Comparison of ENCODE assay signal across 13 cellular contexts in genomic region chr11:125170406-125171031, GRCh38. TPM values are rescaled to one million over a fixed set of nuclear protein-coding genes. Genes with fewer than 3 reads are reported as not detected.
DNase-seq lines count a peak whose midpoint lies in the region; ATAC-seq, FAIRE-seq and TF ChIP-seq lines count a peak whose summit lies in the region.
"Had no signal": no experiment of that assay in that cellular context is flagged by ENCODE, and none has a peak within 500 bp of the region (broad histone marks: within the 10 kb centered on the region; RNA-seq: fewer than 3 reads in every experiment).

No MANE protein-coding gene starts in this region.

- H3K36me3 ChIP-seq in MG63 = peaks cover 19% of the 10 kb centered on the region
- H3K36me3 ChIP-seq in H1 (ENCODE audit: control insufficient read depth in 2 of 4, insufficient read depth in 4 of 4, low read length in 3 of 4) = no peaks in the 10 kb centered on the region
- H3K36me3 ChIP-seq in left lung = no peaks in the 10 kb centered on the region
- no peaks in the 10 kb centered on the region for H3K36me3 ChIP-seq in stomach

- H4K91ac ChIP-seq in H1 (replicated peaks; ENCODE audit: insufficient read length, low read length) = no peak overlapping the region

- CTCF ChIA-PET in H1 (lab: Charles Lee; ENCODE audit: partially characterized antibody) = interaction anchor here (0.7 to 13.4 kb wide), 13 partner anchors 9 to 253 kb away, joined by 3 to 123 read pairs (median 4); no protein-coding TSS in a partner anchor

- H3K4ac ChIP-seq in H1 (replicated peaks; ENCODE audit: insufficient read length, low read depth, low read length) = no peak overlapping the region

- H3K79me2 ChIP-seq in H1 (ENCODE audit: control insufficient read depth in 1 of 2, insufficient read depth in 2 of 2, low read length in 2 of 2) = no peaks in the 10 kb centered on the region

- no peaks in the 10 kb centered on the region for H3K79me1 ChIP-seq in H1 (ENCODE audit: low read depth, low read length)

- no peak overlapping the region for H4K5ac ChIP-seq in H1 (ENCODE audit: insufficient read length, low read depth, low read length)

- TF ChIP-seq CTCF in H1 (IDR thresholded peaks at IDR 0.05; ENCODE audit: control extremely low read depth in 1 of 3, insufficient read depth in 1 of 3, low read depth in 1 of 3, low read length in 3 of 3) = no peak
- TF ChIP-seq CTCF in left lung (IDR thresholded peaks at IDR 0.05) = no peak
- no peak for TF ChIP-seq CTCF in stomach (IDR thresholded peaks at IDR 0.05)

- intact Hi-C loops in left lung (cut with DNase I) = no loop called here
- intact Hi-C loops in stomach (cut with DNase I; ENCODE audit: low total_unique reads) = no loop called here

- H3K9me3 ChIP-seq in MG63 (no peaks in the 10 kb centered on the region), H1 (ENCODE audit: insufficient read depth in 2 of 2, low read depth in 1 of 2, low read length in 1 of 2) (no peaks in the 10 kb centered on the region), left lung (no peaks in the 10 kb centered on the region), stomach (no peaks in the 10 kb centered on the region)

- DNase-seq in MG63 (peak; percentile 67), H1 (ENCODE audit: low read depth in 1 of 2, low spot score in 2 of 2) (no peak), left lung (no peak), stomach (no peak), GDM1 (lab: John Stamatoyannopoulos, UW) (no peak)
- no peak for DNase-seq in stimulated activated CD4-positive, alpha-beta T cell treated with anti-CD3 and anti-CD28 coated beads, Interleukin-4, amount 100 ng/mL, for 4 hours
- DNase-seq: cerebellar nuclear complex, COR-L47, NCI-H1694 had no signal

- ATAC-seq in left lung (peak; percentile 8), GM21381 (IDR thresholded peaks at IDR 0.05; ENCODE audit: unreplicated experiment) (no peak), HG03097 (IDR thresholded peaks at IDR 0.05; ENCODE audit: low FRiP score, unreplicated experiment) (no peak)

- WGBS in H1 (ENCODE audit: extremely low coverage in 1 of 2, insufficient coverage in 1 of 2, insufficient read length in 1 of 2, insufficient replicate concordance in 2 of 2, low coverage in 1 of 2, low lambda C conversion rate in 2 of 2, missing lambda C conversion rate in 1 of 2), 2 experiments = 23% methylated on average over 10 of the region's 13 CpGs; no CpG with 5 or more reads in 1 of the 2 experiments
- 22 to 44% (median 31%) methylated on average over 13 of the region's 13 CpGs for WGBS in stomach, 5 donors

- no peak overlapping the region for H2BK120ac ChIP-seq in H1 (replicated peaks; ENCODE audit: low read depth, low read length)

- H3K4me1 ChIP-seq in H1 (replicated peaks in 1 of 4; ENCODE audit: control insufficient read depth in 3 of 4, insufficient read depth in 4 of 4, low read length in 3 of 4) = peaks cover 19 to 50% (median 32%) of the 10 kb centered on the region in 4 experiments
- H3K4me1 ChIP-seq in left lung = peaks cover 0 to 13% of the 10 kb centered on the region in 2 donors
- H3K4me1 ChIP-seq in stomach = peaks cover 39 to 59% (median 55%) of the 10 kb centered on the region in 4 donors

- H3K56ac ChIP-seq in H1 (replicated peaks; ENCODE audit: insufficient read length, low read depth, low read length) = no peak overlapping the region

- peak overlapping the region; percentile 33; the same call in 1 of the 2 replicates for H2BK15ac ChIP-seq in H1 (ENCODE audit: low read length)

- H3K9ac ChIP-seq in H1 (replicated peaks in 1 of 4; ENCODE audit: extremely low read depth in 1 of 4, low read depth in 3 of 4, low read length in 3 of 4) = no peak overlapping the region

- peaks cover 14% of the 10 kb centered on the region for H3K23me2 ChIP-seq in H1 (ENCODE audit: low read depth, low read length)

- TF ChIP-seq POLR2A in H1 (IDR thresholded peaks at IDR 0.05; ENCODE audit: control extremely low read depth in 1 of 2, low read depth in 2 of 2, low read length in 2 of 2) = no peak
- TF ChIP-seq POLR2A in stomach (IDR thresholded peaks at IDR 0.05) = no peak

- H3K27me3 ChIP-seq in MG63 (no peaks in the 10 kb centered on the region), H1 (replicated peaks in 1 of 4; ENCODE audit: control insufficient read depth in 3 of 4, extremely low read depth in 1 of 4, insufficient read depth in 3 of 4, low read length in 3 of 4) (peaks cover 14 to 44% (median 38%) of the 10 kb centered on the region in 4 experiments), left lung (peaks cover 27 to 76% of the 10 kb centered on the region in 2 donors), stomach (peaks cover 0 to 24% (median 18%) of the 10 kb centered on the region in 3 donors)

- peak overlapping the region; percentile 4; the same call in 1 of the 2 replicates for H2AFZ ChIP-seq in H1 (ENCODE audit: low read length)

- H2BK20ac ChIP-seq in H1 (ENCODE audit: low read length) = no peak overlapping the region

- POLR2A ChIA-PET in H1 (lab: Charles Lee; ENCODE audit: partially characterized antibody) = interaction anchor here (2.7 kb wide), 1 partner anchor 92 kb away, joined by 11 read pairs; no protein-coding TSS in a partner anchor

- peak overlapping the region; percentile 74; the same call in 1 of the 2 replicates for H2BK5ac ChIP-seq in H1 (ENCODE audit: low read depth, low read length)

- H3K4me3 ChIP-seq in MG63 = 0 out of 2 replicates have a peak overlapping the region, but pooled peaks have one; percentile 6
- peak overlapping the region in 1 of 4 experiments; percentile 7; a peak in 1 of 8 replicates for H3K4me3 ChIP-seq in H1 (ENCODE audit: extremely low read depth in 1 of 4, insufficient read depth in 2 of 4, low read depth in 3 of 4, low read length in 4 of 4)
- H3K4me3 ChIP-seq in left lung = no peak overlapping the region
- H3K4me3 ChIP-seq in stomach = no peak overlapping the region

- no peaks in the 10 kb centered on the region for H4K20me1 ChIP-seq in H1 (replicated peaks in 1 of 2; ENCODE audit: control insufficient read depth in 1 of 2, insufficient read depth in 2 of 2, low read length in 2 of 2)

- H3K18ac ChIP-seq in H1 (ENCODE audit: extremely low read depth, low read length) = peak overlapping the region; percentile 88; the same call in 1 of the 2 replicates

- TF ChIP-seq EP300 in H1 (IDR thresholded peaks at IDR 0.05; ENCODE audit: borderline replicate concordance in 1 of 2, low read depth in 2 of 2, low read length in 2 of 2) = no peak
- TF ChIP-seq EP300 in stomach (IDR thresholded peaks at IDR 0.05) = no peak

- peak overlapping the region; percentile 37 to 43; a peak in 3 of 4 replicates for H3K4me2 ChIP-seq in H1 (ENCODE audit: insufficient read depth in 1 of 2, low read depth in 2 of 2, low read length in 2 of 2)

- peak overlapping the region; percentile 40; the same call in 1 of the 2 replicates for H2BK12ac ChIP-seq in H1 (ENCODE audit: low read depth, low read length)

- H3K27ac ChIP-seq in H1 (ENCODE audit: low read depth, low read length) = no peak overlapping the region
- H3K27ac ChIP-seq in left lung = peak overlapping the region; percentile 33 to 70
- H3K27ac ChIP-seq in stomach = peak overlapping the region; percentile 28 to 92 (median 80)
- H3K27ac ChIP-seq: HL-60 had no signal

- no peak for FAIRE-seq in H1 (lab: Jason Lieb, UNC)
- FAIRE-seq: islet of Langerhans had no signal

- H4K8ac ChIP-seq in H1 (ENCODE audit: extremely low read depth, insufficient read depth, low read length) = no peak overlapping the region

- H3K14ac ChIP-seq in H1 (ENCODE audit: insufficient read length) = no peak overlapping the region

- no peak overlapping the region for H3K23ac ChIP-seq in H1 (ENCODE audit: insufficient read length)

- no peak for TF ChIP-seq RAD21 in H1 (IDR thresholded peaks at IDR 0.05 in 1 of 2, conservative IDR thresholded peaks at IDR 0.05 in 1 of 2; ENCODE audit: low read depth in 2 of 2, low read length in 2 of 2)

- H2AK5ac ChIP-seq in H1 (ENCODE audit: low read depth, low read length) = no peak overlapping the region

RNA-seq across cellular contexts. Expression of gene PKNOX2, which starts 6.0 kb away (rescaled TPM):
- 0.94 and 15.3 TPM in 2 replicates for total RNA-seq in MG63 (2014; rRNA removed; shearing (Covaris generic); ENCODE audit: low replicate concordance)
- total RNA-seq in H1 (2021; fragmentation: NEBNext Ultra II Directional; extraction: Animal tissue kit (Norgen Biotek cat#: 25700)) = 1.9 and 2.0 TPM in 2 replicates
- 2.0 and 2.5 TPM in 2 replicates for polyA plus RNA-seq in H1 (2011; rRNA removed)
- polyA plus RNA-seq in H1 (2011; cell fraction: cytosol; rRNA removed) = 1.3 TPM
- polyA plus RNA-seq in H1 (2011; cell fraction: nucleus; rRNA removed) = 2.1 TPM
- polyA plus RNA-seq in H1 (2012, experiment 1 of 2) = 2.4 to 3.4 TPM (median 2.8 TPM) in 4 replicates
- polyA plus RNA-seq in H1 (2012, experiment 2 of 2) = 1.4 TPM
- 0.26 TPM for polyA plus RNA-seq in H1 (2013, experiment 1 of 2)
- polyA plus RNA-seq in H1 (2013, experiment 2 of 2) = 0.24 TPM
- polyA minus RNA-seq in H1 (2011; rRNA and poly(A)+ RNA removed) = 1.8 and 1.9 TPM in 2 replicates
- 1.4 TPM for polyA minus RNA-seq in H1 (2011; cell fraction: cytosol; rRNA and poly(A)+ RNA removed)
- polyA minus RNA-seq in H1 (2011; cell fraction: nucleus; rRNA and poly(A)+ RNA removed) = 5.6 TPM
- 10 to 100 TPM in 1 of 2 donors, 1 to 10 TPM in 1; 6.7 to 13.1 TPM for total RNA-seq in left lung
- 1 to 10 TPM in 4 of 5 donors, not detected in 1; 1.3 to 4.9 (median 2.8) TPM for total RNA-seq in stomach
- 1 to 10 TPM in 2 of 3 donors, under 1 TPM in 1; 0.83 to 4.3 (median 2.1) TPM for polyA plus RNA-seq in stomach

RNA-seq across cellular contexts. Expression of gene TMEM218, which starts 59.1 kb away (rescaled TPM):
- 27.7 and 31.6 TPM in 2 replicates for total RNA-seq in MG63 (2014; rRNA removed; shearing (Covaris generic); ENCODE audit: low replicate concordance)
- 17.0 and 17.3 TPM in 2 replicates for total RNA-seq in H1 (2021; fragmentation: NEBNext Ultra II Directional; extraction: Animal tissue kit (Norgen Biotek cat#: 25700))
- polyA plus RNA-seq in H1 (2011; rRNA removed) = 30.5 and 33.5 TPM in 2 replicates
- 29.4 TPM for polyA plus RNA-seq in H1 (2011; cell fraction: cytosol; rRNA removed)
- 15.6 TPM for polyA plus RNA-seq in H1 (2011; cell fraction: nucleus; rRNA removed)
- polyA plus RNA-seq in H1 (2012, experiment 1 of 2) = 16.9 to 20.3 TPM (median 18.0 TPM) in 4 replicates
- 13.3 TPM for polyA plus RNA-seq in H1 (2012, experiment 2 of 2)
- polyA plus RNA-seq in H1 (2013, experiment 1 of 2) = 13.5 TPM
- polyA plus RNA-seq in H1 (2013, experiment 2 of 2) = 15.3 TPM
- 11.7 and 14.4 TPM in 2 replicates for polyA minus RNA-seq in H1 (2011; rRNA and poly(A)+ RNA removed)
- 8.3 TPM for polyA minus RNA-seq in H1 (2011; cell fraction: cytosol; rRNA and poly(A)+ RNA removed)
- 13.3 TPM for polyA minus RNA-seq in H1 (2011; cell fraction: nucleus; rRNA and poly(A)+ RNA removed)
- total RNA-seq in left lung = 10 to 100 TPM; 19.9 to 28.1 TPM
- 10 to 100 TPM in 2 of 5 donors, 1 to 10 TPM in 2, under 1 TPM in 1; 0.87 to 16.2 (median 8.0) TPM for total RNA-seq in stomach
- 10 to 100 TPM; 16.1 to 21.1 (median 19.2) TPM for polyA plus RNA-seq in stomach
